ENCODE assay signal across 1 cellular context in the genomic region with DNA sequence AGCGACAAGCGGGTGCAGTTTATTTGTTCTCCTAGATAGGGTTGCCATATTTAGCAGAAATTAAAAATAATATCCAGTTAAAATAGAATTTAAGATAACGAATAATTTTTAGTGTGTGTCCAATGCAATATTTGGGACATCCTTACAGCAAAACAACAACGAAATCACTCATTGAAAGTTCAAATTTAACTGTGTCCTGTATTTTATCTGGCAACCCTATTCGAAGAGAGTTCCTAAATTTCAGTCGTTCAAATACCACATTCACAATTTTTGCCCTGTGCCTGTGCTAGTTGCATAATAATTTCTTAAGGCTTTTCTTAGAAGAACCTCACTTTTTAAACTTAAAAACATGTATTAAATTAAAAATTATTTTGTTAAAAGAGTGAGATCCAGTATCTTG.
TF ChIP-seq lines count a peak whose summit lies in the region.

No MANE protein-coding gene starts in this region.

TF ChIP-seq in HCT116, 20 proteins besides CTCF, POLR2A, EP300 and RAD21 (continued from another document):
- no peak for TF ChIP-seq EZH2phosphoT487 (IDR thresholded peaks at IDR 0.05; ENCODE audit: borderline replicate concordance)
- TF ChIP-seq, protein P1, sequence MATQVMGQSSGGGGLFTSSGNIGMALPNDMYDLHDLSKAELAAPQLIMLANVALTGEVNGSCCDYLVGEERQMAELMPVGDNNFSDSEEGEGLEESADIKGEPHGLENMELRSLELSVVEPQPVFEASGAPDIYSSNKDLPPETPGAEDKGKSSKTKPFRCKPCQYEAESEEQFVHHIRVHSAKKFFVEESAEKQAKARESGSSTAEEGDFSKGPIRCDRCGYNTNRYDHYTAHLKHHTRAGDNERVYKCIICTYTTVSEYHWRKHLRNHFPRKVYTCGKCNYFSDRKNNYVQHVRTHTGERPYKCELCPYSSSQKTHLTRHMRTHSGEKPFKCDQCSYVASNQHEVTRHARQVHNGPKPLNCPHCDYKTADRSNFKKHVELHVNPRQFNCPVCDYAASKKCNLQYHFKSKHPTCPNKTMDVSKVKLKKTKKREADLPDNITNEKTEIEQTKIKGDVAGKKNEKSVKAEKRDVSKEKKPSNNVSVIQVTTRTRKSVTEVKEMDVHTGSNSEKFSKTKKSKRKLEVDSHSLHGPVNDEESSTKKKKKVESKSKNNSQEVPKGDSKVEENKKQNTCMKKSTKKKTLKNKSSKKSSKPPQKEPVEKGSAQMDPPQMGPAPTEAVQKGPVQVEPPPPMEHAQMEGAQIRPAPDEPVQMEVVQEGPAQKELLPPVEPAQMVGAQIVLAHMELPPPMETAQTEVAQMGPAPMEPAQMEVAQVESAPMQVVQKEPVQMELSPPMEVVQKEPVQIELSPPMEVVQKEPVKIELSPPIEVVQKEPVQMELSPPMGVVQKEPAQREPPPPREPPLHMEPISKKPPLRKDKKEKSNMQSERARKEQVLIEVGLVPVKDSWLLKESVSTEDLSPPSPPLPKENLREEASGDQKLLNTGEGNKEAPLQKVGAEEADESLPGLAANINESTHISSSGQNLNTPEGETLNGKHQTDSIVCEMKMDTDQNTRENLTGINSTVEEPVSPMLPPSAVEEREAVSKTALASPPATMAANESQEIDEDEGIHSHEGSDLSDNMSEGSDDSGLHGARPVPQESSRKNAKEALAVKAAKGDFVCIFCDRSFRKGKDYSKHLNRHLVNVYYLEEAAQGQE (IDR thresholded peaks at IDR 0.05; ENCODE audit: low read depth) = no peak
TF ChIP-seq in HCT116: peak in this region for 0.
